14 cellular contexts compared by ENCODE assay signal in genomic region chr7:29968683-29969457, GRCh38. TPM values are rescaled to one million over a fixed set of nuclear protein-coding genes. Genes with fewer than 3 reads are reported as not detected.
DNase-seq lines count a peak whose midpoint lies in the region; TF ChIP-seq lines count a peak whose summit lies in the region.
"Had no signal": no experiment of that assay in that cellular context is flagged by ENCODE, and none has a peak within 500 bp of the region (broad histone marks: within the 10 kb centered on the region; RNA-seq: fewer than 3 reads in every experiment).

No MANE protein-coding gene starts in this region.

- CTCF ChIA-PET in SK-N-SH (lab: Yijun Ruan, JAX): interaction anchor here (0.8 to 1.8 kb wide), 5 partner anchors 9 to 241 kb away, joined by 3 to 6 read pairs (median 3); no protein-coding TSS in a partner anchor
- CTCF ChIA-PET in OCI-LY7 (lab: Charles Lee; ENCODE audit: unreplicated experiment): no interaction called here

- POLR2A ChIA-PET in SK-N-SH (lab: Yijun Ruan, JAX): no interaction called here
- POLR2A ChIA-PET in OCI-LY7 (lab: Charles Lee): interaction anchor here (1.0 to 1.1 kb wide), 4 partner anchors 11 to 15 kb away, joined by 3 to 4 read pairs (median 4); no protein-coding TSS in a partner anchor

- H3K27me3 ChIP-seq in SK-N-SH (ENCODE audit: insufficient read depth) (no peaks in the 10 kb centered on the region), neural progenitor cell (no peaks in the 10 kb centered on the region)
- H3K27me3 ChIP-seq: heart left ventricle had no signal

- H3K9ac ChIP-seq in SK-N-SH: no peak overlapping the region
- H3K9ac ChIP-seq in neural progenitor cell: no peak overlapping the region
- H3K9ac ChIP-seq: KMS-11 had no signal

- H3K36me3 Mint-ChIP-seq in neural progenitor cell: peaks cover 42% of the 10 kb centered on the region

- intact Hi-C loops in OCI-LY7 (cut with micrococcal nuclease; ENCODE audit: unreplicated experiment): no loop called here

- DNase-seq in ELR (ENCODE audit: low read depth) (peak; percentile 93), SK-N-SH (no peak), epithelial cell of esophagus (ENCODE audit: low read depth) (peak; percentile 73), neural progenitor cell (ENCODE audit: low spot score) (no peak), coronary artery (ENCODE audit: low spot score) (no peak), OCI-LY7 (ENCODE audit: low spot score) (no peak), GM20000 (ENCODE audit: low spot score) (no peak), NCI-H1048 (lab: John Stamatoyannopoulos, UW) (no peak)
- DNase-seq: activated T-cell treated with anti-CD3 and anti-CD28 coated beads, Interleukin-2, amount 50 U/mL, for 48 hours; heart left ventricle had no signal

- H3F3A ChIP-seq in SK-N-SH (replicated peaks; ENCODE audit: insufficient read depth) (peaks cover 4% of the 10 kb centered on the region), neural progenitor cell (ENCODE audit: low read depth) (no peaks in the 10 kb centered on the region)

- H3K4me1 Mint-ChIP-seq in neural progenitor cell: peaks cover 36% of the 10 kb centered on the region
- H3K4me1 Mint-ChIP-seq: central memory CD8-positive, alpha-beta T cell had no signal

- H3K4me3 Mint-ChIP-seq in neural progenitor cell: no peak overlapping the region
- H3K4me3 Mint-ChIP-seq: central memory CD8-positive, alpha-beta T cell; WTC11 had no signal

- H3K27ac ChIP-seq in SK-N-SH (ENCODE audit: low read depth in 2 of 2, low read length in 1 of 2): no peak overlapping the region; a peak in 1 of 4 replicates
- peak overlapping the region; percentile 31 for H3K27ac ChIP-seq in neural progenitor cell
- H3K27ac ChIP-seq in coronary artery: no peak overlapping the region
- no peak overlapping the region for H3K27ac ChIP-seq in OCI-LY7 (ENCODE audit: low read depth, low read length, poor library complexity, severe bottlenecking)
- H3K27ac ChIP-seq: C4-2B, heart left ventricle, KMS-11 had no signal

- H3K9me3 ChIP-seq in SK-N-SH (no peaks in the 10 kb centered on the region), neural progenitor cell (ENCODE audit: low read depth) (no peaks in the 10 kb centered on the region), OCI-LY7 (ENCODE audit: low read length) (no peaks in the 10 kb centered on the region)
- H3K9me3 ChIP-seq: heart left ventricle had no signal

- H2AFZ ChIP-seq in SK-N-SH (ENCODE audit: low read depth) (no peak overlapping the region), neural progenitor cell (replicated peaks) (no peak overlapping the region), OCI-LY7 (ENCODE audit: low read length) (no peak overlapping the region)

- peaks cover 31% of the 10 kb centered on the region for H4K20me1 ChIP-seq in SK-N-SH (ENCODE audit: insufficient read depth)
- H4K20me1 ChIP-seq in neural progenitor cell (ENCODE audit: low read depth): peaks cover 4% of the 10 kb centered on the region
- H4K20me1 ChIP-seq in OCI-LY7 (ENCODE audit: insufficient read depth, low read length): no peaks in the 10 kb centered on the region

- H3K4me3 ChIP-seq in SK-N-SH (ENCODE audit: low read depth in 2 of 2, low read length in 1 of 2) (no peak overlapping the region), epithelial cell of esophagus (ENCODE audit: low read length) (no peak overlapping the region), neural progenitor cell (no peak overlapping the region), coronary artery (no peak overlapping the region), OCI-LY7 (ENCODE audit: low read depth, low read length, poor library complexity, severe bottlenecking) (no peak overlapping the region)
- H3K4me3 ChIP-seq: heart left ventricle had no signal

- TF ChIP-seq RAD21 in SK-N-SH (IDR thresholded peaks at IDR 0.05; ENCODE audit: low read length): no peak

- H3K27me3 Mint-ChIP-seq in neural progenitor cell (ENCODE audit: insufficient read depth, low read depth): no peaks in the 10 kb centered on the region

- TF ChIP-seq EP300 in SK-N-SH (IDR thresholded peaks at IDR 0.05; ENCODE audit: borderline replicate concordance in 1 of 2, low read depth in 1 of 2, low read length in 1 of 2): no peak

- H3K4me1 ChIP-seq in SK-N-SH (ENCODE audit: control insufficient read depth in 1 of 2, insufficient read depth in 2 of 2, low read depth in 1 of 2, low read length in 1 of 2) (peaks cover 0 to 4% of the 10 kb centered on the region in 2 experiments; a peak in 1 of 4 replicates), neural progenitor cell (peaks cover 22% of the 10 kb centered on the region), OCI-LY7 (ENCODE audit: insufficient read depth, low read length, poor library complexity, severe bottlenecking) (no peaks in the 10 kb centered on the region)

- H3K27ac Mint-ChIP-seq in neural progenitor cell: peak overlapping the region; percentile 55

- WGBS in SK-N-SH (ENCODE audit: low lambda C conversion rate): 89% methylated on average over 12 of the region's 12 CpGs

- TF ChIP-seq CTCF in SK-N-SH (IDR thresholded peaks at IDR 0.05): no peak
- no peak for TF ChIP-seq CTCF in epithelial cell of esophagus (IDR thresholded peaks at IDR 0.05; ENCODE audit: insufficient read depth, low read depth, low read length, missing control alignments)
- no peak for TF ChIP-seq CTCF in neural progenitor cell (IDR thresholded peaks at IDR 0.05)
- no peak for TF ChIP-seq CTCF in coronary artery (IDR thresholded peaks at IDR 0.05)
- no peak for TF ChIP-seq CTCF in OCI-LY7 (conservative IDR thresholded peaks at IDR 0.05; ENCODE audit: low read length)
- no peak for TF ChIP-seq CTCF in GM20000 (IDR thresholded peaks at IDR 0.05; ENCODE audit: extremely low read depth, missing control alignments)

- peaks cover 75% of the 10 kb centered on the region for H3K79me2 ChIP-seq in SK-N-SH (ENCODE audit: insufficient read depth)
- peaks cover 66% of the 10 kb centered on the region for H3K79me2 ChIP-seq in neural progenitor cell (ENCODE audit: low read depth)
- H3K79me2 ChIP-seq in OCI-LY7 (ENCODE audit: insufficient read depth, low read depth, low read length): peaks cover 40% of the 10 kb centered on the region; the same call in 1 of the 2 replicates

- BruUV-seq in OCI-LY7 (replicated peaks; lab: Mats Ljungman, UMichigan): no TSS peak

- H3K9me3 Mint-ChIP-seq in neural progenitor cell: peaks cover 5% of the 10 kb centered on the region
- H3K9me3 Mint-ChIP-seq: central memory CD8-positive, alpha-beta T cell had no signal

- peaks cover 34 to 37% of the 10 kb centered on the region in 2 experiments for H3K36me3 ChIP-seq in SK-N-SH (replicated peaks in 1 of 2; ENCODE audit: control insufficient read depth in 1 of 2, insufficient read depth in 2 of 2, low read length in 1 of 2)
- H3K36me3 ChIP-seq in neural progenitor cell: no peaks in the 10 kb centered on the region
- H3K36me3 ChIP-seq in OCI-LY7 (ENCODE audit: insufficient read depth, low read length): peaks cover 46% of the 10 kb centered on the region

- H3K9me2 ChIP-seq in SK-N-SH (no peaks in the 10 kb centered on the region), OCI-LY7 (ENCODE audit: insufficient read depth, low read length) (no peaks in the 10 kb centered on the region)

- H3K4me2 ChIP-seq in SK-N-SH (no peak overlapping the region), neural progenitor cell (no peak overlapping the region), OCI-LY7 (ENCODE audit: low read length) (no peak overlapping the region)
- H3K4me2 ChIP-seq: KMS-11 had no signal

TF ChIP-seq in SK-N-SH, 30 proteins besides CTCF, POLR2A, EP300 and RAD21 (continues in another document):
- TF ChIP-seq JUND (IDR thresholded peaks at IDR 0.05) (peak; percentile 57; the same call in 1 of the 2 replicates), RFX5 (IDR thresholded peaks at IDR 0.05; ENCODE audit: low read length) (no peak), PBX3 (IDR thresholded peaks at IDR 0.05) (no peak), RXRA (IDR thresholded peaks at IDR 0.05; ENCODE audit: borderline replicate concordance, low read depth) (no peak)

RNA-seq across cellular contexts. Expression of gene SCRN1, which starts 20.7 kb away (rescaled TPM):
- 64.3 and 87.0 TPM in 2 replicates for polyA plus RNA-seq in SK-N-SH (2012; rRNA removed)
- polyA plus RNA-seq in SK-N-SH (2012; cell fraction: cytosol; rRNA removed): 73.1 and 82.6 TPM in 2 replicates
- 40.8 and 67.2 TPM in 2 replicates for polyA plus RNA-seq in SK-N-SH (2012; cell fraction: nucleus; rRNA removed)
- 95.9 and 106 TPM in 2 replicates for total RNA-seq in neural progenitor cell (ENCODE audit: low replicate concordance)
- total RNA-seq in OCI-LY7 (2014; rRNA removed; shearing (Covaris generic)): 32.5 and 37.1 TPM in 2 replicates
- total RNA-seq in OCI-LY7 (2022): 58.3 and 62.7 TPM in 2 replicates

RNA-seq across cellular contexts. Expression of gene FKBP14, which starts 57.6 kb away (rescaled TPM):
- 15.7 and 24.4 TPM in 2 replicates for polyA plus RNA-seq in SK-N-SH (2012; rRNA removed)
- 27.6 and 29.7 TPM in 2 replicates for polyA plus RNA-seq in SK-N-SH (2012; cell fraction: cytosol; rRNA removed)
- 4.5 and 10.6 TPM in 2 replicates for polyA plus RNA-seq in SK-N-SH (2012; cell fraction: nucleus; rRNA removed)
- total RNA-seq in neural progenitor cell (ENCODE audit: low replicate concordance) (4.0 and 4.5 TPM in 2 replicates), OCI-LY7 (2022) (15.9 and 17.9 TPM in 2 replicates)
- total RNA-seq in OCI-LY7 (2014; rRNA removed; shearing (Covaris generic)): 5.3 and 6.3 TPM in 2 replicates

RNA-seq across cellular contexts. Expression of gene PLEKHA8, which starts 59.3 kb away (rescaled TPM):
- 4.9 and 6.1 TPM in 2 replicates for polyA plus RNA-seq in SK-N-SH (2012; rRNA removed)
- 7.3 and 7.5 TPM in 2 replicates for polyA plus RNA-seq in SK-N-SH (2012; cell fraction: cytosol; rRNA removed)
- 4.3 and 9.2 TPM in 2 replicates for polyA plus RNA-seq in SK-N-SH (2012; cell fraction: nucleus; rRNA removed)
- total RNA-seq in neural progenitor cell (ENCODE audit: low replicate concordance) (53.5 and 62.7 TPM in 2 replicates), OCI-LY7 (2022) (27.9 and 31.7 TPM in 2 replicates)
- 10.2 and 11.0 TPM in 2 replicates for total RNA-seq in OCI-LY7 (2014; rRNA removed; shearing (Covaris generic))

Comparison
In these comparisons a context has a peak if more than half of its experiments do, and no peak if none do; other contexts are left out.
1. DNase-seq: peak in ELR (single experiment) and epithelial cell of esophagus (single experiment); none in SK-N-SH (single experiment), neural progenitor cell (single experiment), coronary artery (single experiment), OCI-LY7 (single experiment), GM20000 (single experiment) and NCI-H1048 (single experiment).